Comparison of ENCODE assay signal across 1 cellular context in genomic region chr20:22511943-22512910, GRCh38.
TF ChIP-seq lines count a peak whose summit lies in the region.

No MANE protein-coding gene starts in this region.

TF ChIP-seq in HepG2, 621 proteins besides CTCF, POLR2A, EP300 and RAD21 (continued from another document and continues in another):
- TF ChIP-seq BCLAF1 (IDR thresholded peaks at IDR 0.05) (no peak), CBFB (CRISPR knock-in tag; IDR thresholded peaks at IDR 0.05) (peak; percentile 92), ZNF30 (CRISPR knock-in tag; IDR thresholded peaks at IDR 0.05) (no peak), HOXA5 (CRISPR knock-in tag; IDR thresholded peaks at IDR 0.05) (peak; percentile 70), HMGXB4 (CRISPR knock-in tag; IDR thresholded peaks at IDR 0.05; ENCODE audit: borderline replicate concordance in 1 of 2, low read depth in 1 of 2) (peak in 1 of 2 experiments; percentile 82; a peak in 3 of 4 replicates), ZBTB10 (CRISPR knock-in tag; IDR thresholded peaks at IDR 0.05; ENCODE audit: borderline replicate concordance) (peak; percentile 23; the same call in 1 of the 2 replicates), ZNF326 (CRISPR knock-in tag; IDR thresholded peaks at IDR 0.05; ENCODE audit: borderline replicate concordance) (no peak), TAF1 (CRISPR knock-in tag; IDR thresholded peaks at IDR 0.05) (peak; percentile 82), MATR3 (CRISPR knock-in tag; IDR thresholded peaks at IDR 0.05) (no peak), ATF1 (CRISPR knock-in tag; IDR thresholded peaks at IDR 0.05) (peak; percentile 81), FOXK2 (IDR thresholded peaks at IDR 0.05) (peak; percentile 76), ZNF512 (CRISPR knock-in tag; IDR thresholded peaks at IDR 0.05) (no peak; the same call in 1 of the 2 replicates), PRPF4 (IDR thresholded peaks at IDR 0.05; ENCODE audit: low read depth, low read length, poor library complexity, severe bottlenecking) (no peak), ZBTB20 (CRISPR knock-in tag; IDR thresholded peaks at IDR 0.05; ENCODE audit: borderline replicate concordance, low read depth) (peak; percentile 64; the same call in 1 of the 2 replicates), GABPB1 (CRISPR knock-in tag; IDR thresholded peaks at IDR 0.05) (peak; percentile 20; the same call in 1 of the 2 replicates), ATF5 (CRISPR knock-in tag; IDR thresholded peaks at IDR 0.05; ENCODE audit: low read depth) (peak; percentile 93), PREB (CRISPR knock-in tag; IDR thresholded peaks at IDR 0.05) (no peak), ZBED4 (CRISPR knock-in tag; IDR thresholded peaks at IDR 0.05; ENCODE audit: borderline replicate concordance) (peak; percentile 100), SETDB1 (CRISPR knock-in tag; IDR thresholded peaks at IDR 0.05; ENCODE audit: borderline replicate concordance) (no peak), SP2 (CRISPR knock-in tag; IDR thresholded peaks at IDR 0.05) (no peak), ZNF317 (CRISPR knock-in tag; IDR thresholded peaks at IDR 0.05) (peak; percentile 70), EZH2 (conservative IDR thresholded peaks at IDR 0.05; ENCODE audit: low read depth, low read length) (no peak), TERF1 (CRISPR knock-in tag; IDR thresholded peaks at IDR 0.05) (no peak; the same call in 1 of the 2 replicates), GLMP (CRISPR knock-in tag; IDR thresholded peaks at IDR 0.05; ENCODE audit: borderline replicate concordance) (no peak), ZNF562 (CRISPR knock-in tag; IDR thresholded peaks at IDR 0.05; ENCODE audit: borderline replicate concordance) (no peak), ZNF329 (CRISPR knock-in tag; IDR thresholded peaks at IDR 0.05; ENCODE audit: low read depth) (0 out of 2 replicates have a peak, but pooled peaks have one; percentile 10), NR0B2 (CRISPR knock-in tag; IDR thresholded peaks at IDR 0.05) (no peak), CEBPZ (IDR thresholded peaks at IDR 0.05; ENCODE audit: low read length) (no peak), ZIK1 (CRISPR knock-in tag; IDR thresholded peaks at IDR 0.05; ENCODE audit: borderline replicate concordance, low read depth) (peak; percentile 21; the same call in 1 of the 2 replicates), CHD4 (IDR thresholded peaks at IDR 0.05; ENCODE audit: borderline replicate concordance, low read length) (peak; percentile 99), ZNF598 (CRISPR knock-in tag; IDR thresholded peaks at IDR 0.05; ENCODE audit: borderline replicate concordance) (no peak), MAX (IDR thresholded peaks at IDR 0.05) (peak; percentile 87), JUNB (CRISPR knock-in tag; IDR thresholded peaks at IDR 0.05; ENCODE audit: borderline replicate concordance) (peak; percentile 98)
